Comparison of ENCODE assay signal across 1 cellular context in genomic region chr6:163423696-163424095, GRCh38.
TF ChIP-seq lines count a peak whose summit lies in the region.

No MANE protein-coding gene starts in this region.

TF ChIP-seq in GM23338, 12 proteins besides CTCF, POLR2A, EP300 and RAD21:
- TF ChIP-seq POLR2AphosphoS5 (IDR thresholded peaks at IDR 0.05; ENCODE audit: low read depth) (no peak), NANOG (IDR thresholded peaks at IDR 0.05; ENCODE audit: borderline replicate concordance) (no peak), STAT1 (IDR thresholded peaks at IDR 0.05; ENCODE audit: unreplicated experiment) (no peak), EZH2 (IDR thresholded peaks at IDR 0.05; ENCODE audit: low read depth, unreplicated experiment) (no peak), ETS1 (IDR thresholded peaks at IDR 0.05) (no peak), ZNF114 (CRISPR knock-in tag; IDR thresholded peaks at IDR 0.05) (no peak), CREB1 (CRISPR knock-in tag; IDR thresholded peaks at IDR 0.05; ENCODE audit: low read depth) (no peak), EZH2phosphoT487 (IDR thresholded peaks at IDR 0.05; ENCODE audit: unreplicated experiment) (no peak), REST (IDR thresholded peaks at IDR 0.05; ENCODE audit: unreplicated experiment) (no peak)
TF ChIP-seq in GM23338: peak in this region for 0.
